Comparison of ENCODE assay signal across 1 cellular context in the genomic region with DNA sequence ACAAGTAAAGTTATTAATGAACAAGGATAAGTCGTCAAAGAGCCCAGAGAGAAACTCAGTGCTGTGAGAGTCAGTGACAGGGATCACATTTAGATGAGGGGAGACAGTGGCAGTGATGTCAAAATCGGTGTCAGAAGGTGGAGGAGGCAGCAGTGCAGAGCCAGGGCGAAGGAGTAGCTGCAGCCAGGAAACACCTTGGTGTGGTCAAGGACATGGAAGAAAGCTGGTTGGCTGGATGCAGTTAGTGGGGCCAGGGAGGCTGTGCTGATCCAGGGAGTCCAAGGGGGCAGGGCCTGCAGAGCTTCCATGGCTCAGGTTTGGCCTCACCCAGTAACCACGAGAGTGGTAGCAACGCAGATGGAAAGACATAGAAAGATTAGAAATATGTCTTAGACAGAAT.
TF ChIP-seq lines count a peak whose summit lies in the region.

No MANE protein-coding gene starts in this region.

TF ChIP-seq in H1, 55 proteins besides CTCF, POLR2A, EP300 and RAD21:
- TF ChIP-seq SP1 (IDR thresholded peaks at IDR 0.05; ENCODE audit: low read depth, low read length) (no peak), POLR2AphosphoS5 (IDR thresholded peaks at IDR 0.05; ENCODE audit: low read depth, low read length) (no peak), TEAD4 (IDR thresholded peaks at IDR 0.05; ENCODE audit: low read depth, low read length) (no peak), TBP (IDR thresholded peaks at IDR 0.05; ENCODE audit: low read depth, low read length) (no peak)
